In the genomic region with DNA sequence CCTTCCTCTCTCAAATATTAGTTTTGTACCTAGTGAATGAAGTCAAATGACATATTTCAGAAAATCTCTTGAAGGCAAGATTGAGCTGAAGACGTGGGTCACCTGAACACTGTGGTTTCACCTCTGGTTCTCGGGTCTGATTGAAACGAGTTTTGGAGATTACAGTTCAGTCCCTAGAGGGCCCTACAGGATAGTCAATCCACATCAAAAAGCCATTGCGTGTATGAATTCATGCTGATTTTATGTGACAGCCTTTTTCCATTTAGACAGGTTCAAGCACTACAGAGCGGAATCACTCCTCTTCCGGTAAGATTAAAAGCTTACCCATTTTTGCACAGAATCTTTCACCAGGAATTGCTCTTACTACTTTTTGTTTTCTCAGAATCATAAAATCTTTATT, we compare ENCODE assay signal across 8 cellular contexts.
DNase-seq lines count a peak whose midpoint lies in the region; ATAC-seq and TF ChIP-seq lines count a peak whose summit lies in the region.

No MANE protein-coding gene starts in this region.

- no peak overlapping the region for H3K4me3 ChIP-seq in GM12864 (ENCODE audit: low read depth, low read length)
- H3K4me3 ChIP-seq in RWPE2 (ENCODE audit: severe bottlenecking): no peak overlapping the region
- H3K4me3 ChIP-seq in fibroblast of villous mesenchyme (ENCODE audit: low read depth, low read length): no peak overlapping the region
- no peak overlapping the region for H3K4me3 ChIP-seq in MM.1S (ENCODE audit: low read length)

- H3K4me1 ChIP-seq in RWPE2 (ENCODE audit: insufficient read depth, poor library complexity, severe bottlenecking) (no peaks in the 10 kb centered on the region), MM.1S (ENCODE audit: low read length) (no peaks in the 10 kb centered on the region)

- H3K9me3 ChIP-seq in RWPE2 (ENCODE audit: severe bottlenecking): no peaks in the 10 kb centered on the region
- H3K9me3 ChIP-seq in MM.1S (replicated peaks; ENCODE audit: insufficient read depth, low read length): no peaks in the 10 kb centered on the region

- TF ChIP-seq CTCF in GM12864 (IDR thresholded peaks at IDR 0.05; ENCODE audit: low read depth, low read length, missing control alignments) (peak; percentile 13), RWPE2 (IDR thresholded peaks at IDR 0.05; ENCODE audit: poor library complexity, severe bottlenecking) (peak; percentile 73), fibroblast of villous mesenchyme (IDR thresholded peaks at IDR 0.05; ENCODE audit: insufficient read depth, low read depth, low read length) (peak; percentile 17), MM.1S (IDR thresholded peaks at IDR 0.05; ENCODE audit: low read length) (no peak)

- peak; percentile 71 for ATAC-seq in RWPE2 (ENCODE audit: low read depth)

- H3K9me2 ChIP-seq in MM.1S (replicated peaks; ENCODE audit: insufficient read depth, low read length): no peaks in the 10 kb centered on the region

- H3K36me3 ChIP-seq in RWPE2 (ENCODE audit: low read depth): no peaks in the 10 kb centered on the region
- no peaks in the 10 kb centered on the region for H3K36me3 ChIP-seq in MM.1S (replicated peaks; ENCODE audit: insufficient read depth, low read length)

- H3K27me3 ChIP-seq in RWPE2 (ENCODE audit: insufficient read depth, poor library complexity, severe bottlenecking): no peaks in the 10 kb centered on the region
- H3K27me3 ChIP-seq in MM.1S (replicated peaks; ENCODE audit: insufficient read depth, low read length): no peaks in the 10 kb centered on the region

- DNase-seq in AG08396 (ENCODE audit: low spot score) (peak; percentile 7), GM12864 (ENCODE audit: low read depth) (no peak), RWPE2 (ENCODE audit: low spot score) (no peak), fibroblast of villous mesenchyme (ENCODE audit: low read depth) (peak; percentile 8), AG08395 (ENCODE audit: low spot score) (no peak), MM.1S (no peak), NCI-H1930 (lab: John Stamatoyannopoulos, UW) (no peak), middle frontal gyrus (ENCODE audit: extremely low spot score, low spot score) (no peak)

- H3K9ac ChIP-seq in MM.1S (ENCODE audit: low read length): no peak overlapping the region

- H4K20me1 ChIP-seq in MM.1S (ENCODE audit: insufficient read depth, low read length): no peaks in the 10 kb centered on the region

- H3F3A ChIP-seq in MM.1S (ENCODE audit: insufficient read depth, low read length): no peaks in the 10 kb centered on the region

- H3K4me2 ChIP-seq in MM.1S (ENCODE audit: low read depth, low read length): no peak overlapping the region

- no peaks in the 10 kb centered on the region for H3K79me2 ChIP-seq in MM.1S (ENCODE audit: low read length)

- no peak overlapping the region for H2AFZ ChIP-seq in MM.1S (ENCODE audit: low read length)

- H3K27ac ChIP-seq in RWPE2 (ENCODE audit: poor library complexity, severe bottlenecking) (no peak overlapping the region), MM.1S (ENCODE audit: low read length) (no peak overlapping the region)

Comparison
In these comparisons a context has a peak if more than half of its experiments do, and no peak if none do; other contexts are left out.
1. DNase-seq: peak in AG08396 (single experiment) and fibroblast of villous mesenchyme (single experiment); none in GM12864 (single experiment), RWPE2 (single experiment), AG08395 (single experiment), MM.1S (single experiment), NCI-H1930 (0 of 2) and middle frontal gyrus (single experiment).